ENCODE assay signal across 8 cellular contexts in the genomic region with DNA sequence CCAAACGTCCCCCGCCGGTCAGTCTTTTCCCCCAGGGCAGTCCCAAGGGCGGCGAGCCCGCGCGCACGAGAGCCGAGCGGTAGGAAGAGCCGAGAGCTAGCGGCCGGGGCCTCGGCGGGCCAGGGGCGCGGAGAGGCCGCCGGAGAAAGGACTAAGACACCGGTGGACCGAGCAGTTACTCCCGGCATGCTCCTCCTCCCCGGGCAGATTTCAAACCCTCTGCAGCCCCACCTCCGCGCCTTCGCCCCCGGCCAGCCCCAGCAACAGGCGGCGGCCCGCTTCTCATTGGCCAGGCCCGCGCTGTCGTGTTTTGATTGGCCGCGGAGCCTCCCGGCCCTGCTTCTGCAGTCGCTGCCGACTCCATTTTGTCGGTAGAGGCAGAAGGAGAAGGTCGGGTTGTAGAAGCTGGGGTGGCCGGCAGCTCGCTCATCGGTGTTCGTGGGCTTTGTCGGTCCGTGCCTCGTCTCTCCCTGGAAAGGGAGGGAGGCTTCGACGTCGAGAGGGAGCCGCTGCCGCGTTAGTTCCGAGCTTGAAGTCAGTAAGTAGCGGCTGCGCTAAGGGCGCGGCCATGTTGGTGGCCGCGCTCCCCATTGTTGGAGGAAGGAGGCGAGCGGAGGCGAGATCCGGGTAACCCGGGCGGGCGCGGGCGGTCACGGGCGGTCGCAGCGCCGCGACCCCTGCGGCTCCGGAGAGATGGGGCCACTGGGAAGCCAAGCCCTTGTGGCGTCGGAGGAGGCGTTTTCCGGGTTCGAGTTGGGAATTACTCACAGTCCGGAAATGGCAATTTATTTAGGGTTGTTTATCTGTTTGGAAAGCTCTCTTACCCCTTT. TPM values are rescaled to one million over a fixed set of nuclear protein-coding genes. Genes with fewer than 3 reads are reported as not detected.
DNase-seq lines count a peak whose midpoint lies in the region; ATAC-seq and TF ChIP-seq lines count a peak whose summit lies in the region.

A gene with protein sequence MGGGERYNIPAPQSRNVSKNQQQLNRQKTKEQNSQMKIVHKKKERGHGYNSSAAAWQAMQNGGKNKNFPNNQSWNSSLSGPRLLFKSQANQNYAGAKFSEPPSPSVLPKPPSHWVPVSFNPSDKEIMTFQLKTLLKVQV (plus strand): TSS at position 368 of the 830 bp plus-strand sequence. CDS start 1,630 bp downstream, outside the sequence.

- TF ChIP-seq CTCF in GM13977 (IDR thresholded peaks at IDR 0.05; ENCODE audit: extremely low read depth, insufficient read depth, missing control alignments) (no peak), uterus (IDR thresholded peaks at IDR 0.05) (peak in 1 of 4 experiments; percentile 19)

- no peaks in the 10 kb centered on the region for H3K9me3 ChIP-seq in uterus

- H3K27me3 ChIP-seq in uterus: no peaks in the 10 kb centered on the region

- no peaks in the 10 kb centered on the region for H3K36me3 ChIP-seq in uterus

- peak; percentile 71 for ATAC-seq in HG02938 (IDR thresholded peaks at IDR 0.05; ENCODE audit: unreplicated experiment)
- ATAC-seq in left ventricle myocardium superior: peak; percentile 96

- intact Hi-C loops in T-helper 2 cell treated with Interferon-gamma antibody and Interleukin-4, amounts not matched to agents 100 ng/mL and 5 ng/mL, for 36 hours (cut with micrococcal nuclease): loop anchor here (1.0 to 5.0 kb wide), 8 partner anchors 21 to 683 kb away; a partner anchor contains a TSS
- intact Hi-C loops in left ventricle myocardium superior (cut with micrococcal nuclease): loop anchor here (5.0 kb wide), 1 partner anchor 68 kb away; no protein-coding TSS in a partner anchor
- intact Hi-C loops in uterus (cut with DNase I; ENCODE audit: low total_unique reads): loop anchor here (10.0 kb wide), 1 partner anchor 65 kb away; no protein-coding TSS in a partner anchor

- H3K4me3 ChIP-seq in uterus: peak within 1 kb of the TSS; percentile 83 to 88

- in situ Hi-C loops in GM13977 (cut with MboI; ENCODE audit: low pct_unique_long_range_greater_than_20kb, low sequenced_read_pairs, unreplicated experiment): no loop called here

- peaks cover 0 to 8% of the 10 kb centered on the region in 2 donors for H3K4me1 ChIP-seq in uterus

- DNase-seq in GM13977 (ENCODE audit: low spot score) (peak; percentile 98), NCI-H187 (lab: John Stamatoyannopoulos, UW) (peak; percentile 88 to 96), anterior cingulate cortex (lab: John Stamatoyannopoulos, UW) (peak; percentile 70 to 98 (median 96)), left ventricle myocardium superior (peak; percentile 98), pulmonary artery endothelial cell (ENCODE audit: low read depth, low spot score) (peak; percentile 88), uterus (peak; percentile 96 to 97)

- peak; percentile 92 to 95 for TF ChIP-seq POLR2A in uterus (IDR thresholded peaks at IDR 0.05)

- peak within 1 kb of the TSS; percentile 98 to 99 for H3K27ac ChIP-seq in uterus

RNA-seq across cellular contexts. Expression of the gene that starts here (rescaled TPM):
- 129 and 157 TPM in 2 replicates for total RNA-seq in T-helper 2 cell treated with Interferon-gamma antibody and Interleukin-4, amounts not matched to agents 100 ng/mL and 5 ng/mL, for 36 hours
- 81.9 TPM for total RNA-seq in left ventricle myocardium superior
- 105 and 149 TPM in 2 replicates for total RNA-seq in pulmonary artery endothelial cell
- total RNA-seq in uterus: 100 to 1,000 TPM in 3 of 4 donors, 10 to 100 TPM in 1; 44.8 to 187 (median 122) TPM

Comparison
In these comparisons a context has a peak if more than half of its experiments do, and no peak if none do; other contexts are left out.
1. Peak in every context shown above with its lines: DNase-seq, ATAC-seq, H3K4me3 ChIP-seq and H3K27ac ChIP-seq.